Comparison of ENCODE assay signal across 9 cellular contexts in genomic region chr22:22959147-22959827, GRCh38.
DNase-seq lines count a peak whose midpoint lies in the region; ATAC-seq and TF ChIP-seq lines count a peak whose summit lies in the region.
"Had no signal": no experiment of that assay in that cellular context is flagged by ENCODE, and none has a peak within 500 bp of the region (broad histone marks: within the 10 kb centered on the region; RNA-seq: fewer than 3 reads in every experiment).

No MANE protein-coding gene starts in this region.

- no peak overlapping the region for H3K4me3 Mint-ChIP-seq in CD8-positive, alpha-beta memory T cell

- H3K9me3 Mint-ChIP-seq in CD8-positive, alpha-beta memory T cell, result peaks cover 0 to 9% (median 3%) of the 10 kb centered on the region in 5 donors

- DNase-seq in CD8-positive, alpha-beta memory T cell, result peak; percentile 59 to 80 (median 70)
- peak; percentile 82 for DNase-seq in HT-29 (ENCODE audit: low spot score)
- DNase-seq in OCI-M1 (lab: John Stamatoyannopoulos, UW), result peak; percentile 91
- peak; percentile 83 to 85 for DNase-seq in activated T-cell treated with anti-CD3 and anti-CD28 coated beads, Interleukin-2, amount 50 U/mL, for 48 hours
- peak; percentile 59 for DNase-seq in fibroblast of mammary gland (ENCODE audit: low read depth)
- peak; percentile 73 for DNase-seq in occipital lobe (lab: John Stamatoyannopoulos, UW)
- DNase-seq in thoracic aorta (ENCODE audit: low spot score), result no peak

- no peaks in the 10 kb centered on the region for H3K4me1 ChIP-seq in CD8-positive, alpha-beta memory T cell (ENCODE audit: insufficient read depth, low read length)
- no peaks in the 10 kb centered on the region for H3K4me1 ChIP-seq in thoracic aorta (ENCODE audit: control insufficient read depth in 1 of 2, low read depth in 2 of 2)

- peak; percentile 72 for TF ChIP-seq CTCF in fibroblast of mammary gland (conservative IDR thresholded peaks at IDR 0.05; ENCODE audit: control insufficient read depth, insufficient read depth, low read depth, low read length)
- peak; percentile 68 for TF ChIP-seq CTCF in thoracic aorta (IDR thresholded peaks at IDR 0.05)

- H3K27ac Mint-ChIP-seq in CD8-positive, alpha-beta memory T cell, result no peak overlapping the region
- H3K27ac Mint-ChIP-seq: IgD-negative memory B cell had no signal

- no peaks in the 10 kb centered on the region for H3K9me3 ChIP-seq in CD8-positive, alpha-beta memory T cell (ENCODE audit: low read length)
- H3K9me3 ChIP-seq in thoracic aorta, result peaks cover 6% of the 10 kb centered on the region

- CTCF ChIA-PET in CD8-positive, alpha-beta memory T cell (lab: Charles Lee), result interaction anchor here (0.7 to 9.7 kb wide), 26 partner anchors 9 to 426 kb away, joined by 3 to 106 read pairs (median 4); partner anchors contain the start of gene RAB36

- POLR2A ChIA-PET in CD8-positive, alpha-beta memory T cell (lab: Charles Lee), result no interaction called here

- peaks cover 4% of the 10 kb centered on the region for H3K27me3 ChIP-seq in CD8-positive, alpha-beta memory T cell (ENCODE audit: insufficient read depth, low read length, poor library complexity, severe bottlenecking)
- H3K27me3 ChIP-seq in thoracic aorta (replicated peaks; ENCODE audit: insufficient read depth), result no peaks in the 10 kb centered on the region

- peaks cover 0 to 6% (median 3%) of the 10 kb centered on the region in 3 donors for H3K4me1 Mint-ChIP-seq in CD8-positive, alpha-beta memory T cell

- no peak overlapping the region for H3K27ac ChIP-seq in CD8-positive, alpha-beta memory T cell (ENCODE audit: low read depth, low read length)
- no peak overlapping the region for H3K27ac ChIP-seq in thoracic aorta

- peaks cover 0 to 6% (median 0%) of the 10 kb centered on the region in 3 donors for H3K36me3 Mint-ChIP-seq in CD8-positive, alpha-beta memory T cell
- H3K36me3 Mint-ChIP-seq: IgD-negative memory B cell had no signal

- ATAC-seq in thoracic aorta (ENCODE audit: insufficient number of reproducible peaks, low FRiP score, low read depth) (no peak), GM19467 (IDR thresholded peaks at IDR 0.05; ENCODE audit: unreplicated experiment) (no peak)

- no peaks in the 10 kb centered on the region for H3K36me3 ChIP-seq in CD8-positive, alpha-beta memory T cell (ENCODE audit: insufficient read depth, low read length)
- H3K36me3 ChIP-seq in thoracic aorta, result no peaks in the 10 kb centered on the region

- peaks cover 15 to 27% of the 10 kb centered on the region in 2 donors for H3K27me3 Mint-ChIP-seq in CD8-positive, alpha-beta memory T cell

- no peak overlapping the region for H3K4me3 ChIP-seq in CD8-positive, alpha-beta memory T cell (ENCODE audit: low read length)
- H3K4me3 ChIP-seq in fibroblast of mammary gland (ENCODE audit: control insufficient read depth, low read depth, low read length) (no peak overlapping the region), thoracic aorta (no peak overlapping the region)
